ENCODE assay signal across 16 cellular contexts in genomic region chr1:241608379-241609033, GRCh38. TPM values are rescaled to one million over a fixed set of nuclear protein-coding genes. Genes with fewer than 3 reads are reported as not detected.
DNase-seq lines count a peak whose midpoint lies in the region; ATAC-seq lines count a peak whose summit lies in the region.
"Had no signal": no experiment of that assay in that cellular context is flagged by ENCODE, and none has a peak within 500 bp of the region (broad histone marks: within the 10 kb centered on the region; RNA-seq: fewer than 3 reads in every experiment).

No MANE protein-coding gene starts in this region.

- H3K27me3 Mint-ChIP-seq in activated T-cell treated with anti-CD3 and anti-CD28 coated beads, Interleukin-2, amount 50 U/mL, for 72 hours (ENCODE audit: low read depth), result no peaks in the 10 kb centered on the region
- no peaks in the 10 kb centered on the region for H3K27me3 Mint-ChIP-seq in stimulated activated naive CD8-positive, alpha-beta T cell treated with anti-CD3 and anti-CD28 coated beads, Interleukin-15, amount 100 ng/mL, for 72 hours
- H3K27me3 Mint-ChIP-seq: central memory CD8-positive, alpha-beta T cell had no signal

- peaks cover 36% of the 10 kb centered on the region for H3K4me1 Mint-ChIP-seq in activated T-cell treated with anti-CD3 and anti-CD28 coated beads, Interleukin-2, amount 50 U/mL, for 72 hours (ENCODE audit: low read depth)
- H3K4me1 Mint-ChIP-seq in stimulated activated naive CD8-positive, alpha-beta T cell treated with anti-CD3 and anti-CD28 coated beads, Interleukin-15, amount 100 ng/mL, for 72 hours, result peaks cover 7% of the 10 kb centered on the region
- H3K4me1 Mint-ChIP-seq: central memory CD8-positive, alpha-beta T cell; neural crest cell had no signal

- no peak overlapping the region for H3K27ac Mint-ChIP-seq in activated T-cell treated with anti-CD3 and anti-CD28 coated beads, Interleukin-2, amount 50 U/mL, for 72 hours
- H3K27ac Mint-ChIP-seq in stimulated activated naive CD8-positive, alpha-beta T cell treated with anti-CD3 and anti-CD28 coated beads, Interleukin-15, amount 100 ng/mL, for 72 hours, result no peak overlapping the region

- peak overlapping the region; percentile 90 for H3K27ac ChIP-seq in epithelial cell of prostate
- H3K27ac ChIP-seq: SK-N-MC, transverse colon had no signal

- H3K4me3 Mint-ChIP-seq in activated T-cell treated with anti-CD3 and anti-CD28 coated beads, Interleukin-2, amount 50 U/mL, for 72 hours, result no peak overlapping the region
- no peak overlapping the region for H3K4me3 Mint-ChIP-seq in stimulated activated naive CD8-positive, alpha-beta T cell treated with anti-CD3 and anti-CD28 coated beads, Interleukin-15, amount 100 ng/mL, for 72 hours
- H3K4me3 Mint-ChIP-seq: central memory CD8-positive, alpha-beta T cell; neural crest cell had no signal

- ATAC-seq in activated T-cell treated with anti-CD3 and anti-CD28 coated beads, Interleukin-2, amount 50 U/mL, for 72 hours (replicated peaks in 1 of 2), result peak; percentile 87 to 91
- peak; percentile 57 for ATAC-seq in stimulated activated naive CD8-positive, alpha-beta T cell treated with anti-CD3 and anti-CD28 coated beads, Interleukin-15, amount 100 ng/mL, for 72 hours
- ATAC-seq: left lobe of liver had no signal

- H3K36me3 Mint-ChIP-seq in activated T-cell treated with anti-CD3 and anti-CD28 coated beads, Interleukin-2, amount 50 U/mL, for 72 hours (ENCODE audit: insufficient read depth in 2 of 2), result peaks cover under 1 to 1% of the 10 kb centered on the region in 2 donors

- no peak for DNase-seq in activated T-cell treated with anti-CD3 and anti-CD28 coated beads, Interleukin-2, amount 50 U/mL, for 72 hours
- DNase-seq in activated T-cell treated with anti-CD3 and anti-CD28 coated beads for 4 hours (no peak), OCI-M1 (lab: John Stamatoyannopoulos, UW) (peak; percentile 51), epithelial cell of prostate (ENCODE audit: low read depth, low spot score) (peak; percentile 93), NCI-H510A (lab: John Stamatoyannopoulos, UW) (no peak), NCI-H1092 (lab: John Stamatoyannopoulos, UW) (no peak)
- no peak for DNase-seq in stimulated activated naive CD8-positive, alpha-beta T cell treated with anti-CD3 and anti-CD28 coated beads, Interleukin-15, amount 100 ng/mL, for 72 hours
- no peak for DNase-seq in activated effector memory CD4-positive, alpha-beta T cell treated with anti-CD3 and anti-CD28 coated beads, Interleukin-2, amount 50 U/mL, for 16 hours
- DNase-seq: activated CD4-positive, alpha-beta T cell treated with anti-CD3 and anti-CD28 coated beads for 1 hour; DND-41; NCI-H526; transverse colon had no signal

- H3K9me3 Mint-ChIP-seq in activated T-cell treated with anti-CD3 and anti-CD28 coated beads, Interleukin-2, amount 50 U/mL, for 72 hours, result no peaks in the 10 kb centered on the region
- H3K9me3 Mint-ChIP-seq in stimulated activated naive CD8-positive, alpha-beta T cell treated with anti-CD3 and anti-CD28 coated beads, Interleukin-15, amount 100 ng/mL, for 72 hours, result no peaks in the 10 kb centered on the region
- H3K9me3 Mint-ChIP-seq: central memory CD8-positive, alpha-beta T cell; neural crest cell had no signal

RNA-seq across cellular contexts. Expression of gene CHML, which starts 31.7 kb away (rescaled TPM):
- total RNA-seq in activated T-cell treated with anti-CD3 and anti-CD28 coated beads, Interleukin-2, amount 50 U/mL, for 72 hours, result 10 to 100 TPM in 1 of 2 donors, 1 to 10 TPM in 1; 7.0 to 14.7 TPM

RNA-seq across cellular contexts. Expression of gene OPN3, which starts 31.7 kb away (rescaled TPM):
- total RNA-seq in activated T-cell treated with anti-CD3 and anti-CD28 coated beads, Interleukin-2, amount 50 U/mL, for 72 hours, result 10 to 100 TPM; 11.6 to 19.4 TPM

RNA-seq across cellular contexts. Expression of gene WDR64, which starts 43.6 kb away (rescaled TPM):
- total RNA-seq in activated T-cell treated with anti-CD3 and anti-CD28 coated beads, Interleukin-2, amount 50 U/mL, for 72 hours, result under 1 TPM in 1 of 2 donors, not detected in 1; 0.12 TPM
- total RNA-seq: neural crest cell, transverse colon had no signal

Comparison
In these comparisons a context has a peak if more than half of its experiments do, and no peak if none do; other contexts are left out.
1. DNase-seq: peak in OCI-M1 (single experiment) and epithelial cell of prostate (single experiment); none in activated T-cell treated with anti-CD3 and anti-CD28 coated beads, Interleukin-2, amount 50 U/mL, for 72 hours (0 of 2), activated T-cell treated with anti-CD3 and anti-CD28 coated beads for 4 hours (single experiment), stimulated activated naive CD8-positive, alpha-beta T cell treated with anti-CD3 and anti-CD28 coated beads, Interleukin-15, amount 100 ng/mL, for 72 hours (0 of 2), NCI-H510A (single experiment), NCI-H1092 (single experiment) and activated effector memory CD4-positive, alpha-beta T cell treated with anti-CD3 and anti-CD28 coated beads, Interleukin-2, amount 50 U/mL, for 16 hours (single experiment).